ENCODE assay signal across 20 cellular contexts in the genomic region with DNA sequence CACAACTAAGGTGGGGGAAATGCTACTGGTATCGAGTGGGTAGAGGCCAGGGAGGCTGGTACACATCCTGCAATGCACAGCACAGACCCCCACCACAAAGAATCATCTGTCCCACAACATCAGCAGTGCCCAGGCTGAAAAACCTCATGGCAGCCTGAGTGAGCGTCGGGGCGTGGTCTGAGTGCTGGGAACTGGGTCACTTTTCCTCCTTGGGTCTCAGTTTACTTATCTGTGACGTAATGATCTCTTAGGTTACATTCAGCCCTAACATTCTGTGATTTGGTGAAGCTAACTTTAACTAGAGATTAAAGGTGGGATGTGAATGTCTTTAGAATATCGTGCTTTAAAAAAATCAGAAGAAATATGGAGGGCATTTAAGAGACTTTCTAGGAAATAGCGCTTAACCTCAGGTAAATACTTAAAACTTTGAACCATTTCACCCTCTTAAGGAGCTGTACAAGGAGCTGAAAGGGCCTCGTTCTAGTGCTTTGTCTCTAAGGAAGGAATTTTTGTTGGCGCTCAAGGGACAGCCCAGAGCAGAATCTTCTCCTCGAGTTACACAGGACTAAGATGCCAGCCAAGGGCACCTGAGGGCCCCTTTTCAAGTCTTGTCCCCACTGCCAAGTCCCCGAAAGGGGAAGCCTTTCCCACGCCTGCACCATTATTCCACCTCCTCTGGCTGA. TPM values are rescaled to one million over a fixed set of nuclear protein-coding genes. Genes with fewer than 3 reads are reported as not detected.
DNase-seq lines count a peak whose midpoint lies in the region; ATAC-seq, FAIRE-seq and TF ChIP-seq lines count a peak whose summit lies in the region.
"Had no signal": no experiment of that assay in that cellular context is flagged by ENCODE, and none has a peak within 500 bp of the region (broad histone marks: within the 10 kb centered on the region; RNA-seq: fewer than 3 reads in every experiment).

No MANE protein-coding gene starts in this region.

- H3K9me3 ChIP-seq in HepG2 (ENCODE audit: low read length) = no peaks in the 10 kb centered on the region
- no peaks in the 10 kb centered on the region for H3K9me3 ChIP-seq in right lobe of liver
- no peaks in the 10 kb centered on the region for H3K9me3 ChIP-seq in lower lobe of right lung
- no peaks in the 10 kb centered on the region for H3K9me3 ChIP-seq in sigmoid colon
- H3K9me3 ChIP-seq: A549 had no signal

- TF ChIP-seq RAD21 in HepG2 (CRISPR knock-in tag; IDR thresholded peaks at IDR 0.05) = no peak

- CTCF ChIA-PET in HepG2 (lab: Yijun Ruan, JAX; ENCODE audit: low intra/inter-chr PET ratio, low total read pairs) (no interaction called here), GM10248 (lab: Yijun Ruan, JAX) (interaction anchor here (1.5 kb wide), 1 partner anchor 58 kb away, joined by 3 read pairs; no protein-coding TSS in a partner anchor)

- TF ChIP-seq POLR2A in HepG2 (IDR thresholded peaks at IDR 0.05; ENCODE audit: insufficient read depth in 1 of 2, low read depth in 2 of 2, low read length in 2 of 2) (no peak), right lobe of liver (IDR thresholded peaks at IDR 0.05) (no peak), sigmoid colon (IDR thresholded peaks at IDR 0.05) (no peak)

- FAIRE-seq in HepG2 (lab: Jason Lieb, UNC) = no peak
- FAIRE-seq: A549, HTR-8/SVneo had no signal

- H3K4me1 ChIP-seq in HepG2 (ENCODE audit: insufficient read depth, low read length) (peaks cover 8% of the 10 kb centered on the region; the same call in 1 of the 2 replicates), right lobe of liver (peaks cover 0 to 6% (median 0%) of the 10 kb centered on the region in 4 donors), lower lobe of right lung (no peaks in the 10 kb centered on the region), sigmoid colon (no peaks in the 10 kb centered on the region)

- POLR2A ChIA-PET in HepG2 (lab: Yijun Ruan, JAX) (no interaction called here), GM10248 (lab: Yijun Ruan, JAX) (no interaction called here)

- no peaks in the 10 kb centered on the region for H4K20me1 ChIP-seq in HepG2 (ENCODE audit: insufficient read depth, low read length)

- in situ Hi-C loops in HepG2 (cut with HindIII; ENCODE audit: extremely low pct_ligation_motif_present, low pct_unique_long_range_greater_than_20kb) = no loop called here

- no peak overlapping the region for H3K27ac ChIP-seq in HepG2 (ENCODE audit: extremely low read length, insufficient read depth, low read length)
- no peak overlapping the region for H3K27ac ChIP-seq in right lobe of liver
- no peak overlapping the region for H3K27ac ChIP-seq in lower lobe of right lung
- no peak overlapping the region for H3K27ac ChIP-seq in sigmoid colon
- H3K27ac ChIP-seq: 22Rv1, A549, C4-2B had no signal

- intact Hi-C loops in HepG2 (cut with micrococcal nuclease; ENCODE audit: unreplicated experiment) = no loop called here
- intact Hi-C loops in right lobe of liver (cut with DNase I) = no loop called here
- intact Hi-C loops in lower lobe of right lung (cut with DNase I) = no loop called here
- intact Hi-C loops in sigmoid colon (cut with DNase I) = no loop called here

- no peaks in the 10 kb centered on the region for H3K79me2 ChIP-seq in HepG2 (ENCODE audit: insufficient read depth, low read length)

- H3K27me3 ChIP-seq in HepG2 (ENCODE audit: control insufficient read depth in 1 of 2, insufficient read depth in 2 of 2, low read length in 2 of 2) = peaks cover 2 to 23% of the 10 kb centered on the region in 2 experiments
- no peaks in the 10 kb centered on the region for H3K27me3 ChIP-seq in right lobe of liver
- H3K27me3 ChIP-seq in lower lobe of right lung (ENCODE audit: low read depth) = peaks cover 16% of the 10 kb centered on the region
- H3K27me3 ChIP-seq in sigmoid colon = no peaks in the 10 kb centered on the region

- no peak overlapping the region for H3K9ac ChIP-seq in HepG2 (ENCODE audit: insufficient read depth, low read depth, low read length)

- no peak for ATAC-seq in HepG2
- no peak for ATAC-seq in right lobe of liver
- ATAC-seq in lower lobe of right lung = peak; percentile 75 to 89
- no peak for ATAC-seq in HG03520 (IDR thresholded peaks at IDR 0.05; ENCODE audit: unreplicated experiment)
- ATAC-seq: A549, HCT116 had no signal

- no peaks in the 10 kb centered on the region for H3K36me3 ChIP-seq in HepG2 (replicated peaks in 1 of 2; ENCODE audit: control insufficient read depth in 1 of 2, insufficient read depth in 2 of 2, low read length in 2 of 2)
- H3K36me3 ChIP-seq in right lobe of liver = no peaks in the 10 kb centered on the region
- H3K36me3 ChIP-seq in lower lobe of right lung = no peaks in the 10 kb centered on the region
- no peaks in the 10 kb centered on the region for H3K36me3 ChIP-seq in sigmoid colon

- H2AFZ ChIP-seq in HepG2 (ENCODE audit: low read length) = no peak overlapping the region

- TF ChIP-seq CTCF in HepG2 (CRISPR knock-in tag; IDR thresholded peaks at IDR 0.05) = no peak
- TF ChIP-seq CTCF in right lobe of liver (IDR thresholded peaks at IDR 0.05) = no peak
- no peak for TF ChIP-seq CTCF in lower lobe of right lung (IDR thresholded peaks at IDR 0.05)
- TF ChIP-seq CTCF in sigmoid colon (IDR thresholded peaks at IDR 0.05) = no peak
- no peak for TF ChIP-seq CTCF in GM10248 (IDR thresholded peaks at IDR 0.05; ENCODE audit: control extremely low read depth, extremely low read depth, low read depth, missing control alignments)

- no peak for DNase-seq in HepG2 (ENCODE audit: low spot score)
- no peak for DNase-seq in right lobe of liver
- no peak for DNase-seq in lower lobe of right lung
- peak; percentile 30 for DNase-seq in sigmoid colon
- DNase-seq in GM10248 (ENCODE audit: extremely low spot score) = no peak
- DNase-seq in stimulated activated CD4-positive, alpha-beta T cell treated with anti-CD3 and anti-CD28 coated beads, Interleukin-2, amount 100 ng/mL, for 48 hours = no peak
- DNase-seq: AML-193; CD4-positive, alpha-beta memory T cell; DMS153; DMS79; GDM1; GOT3; H7; HFFc6 had no signal

- 27% methylated on average over 10 of the region's 12 CpGs for WGBS in HepG2 (ENCODE audit: low lambda C conversion rate)
- 66% methylated on average over 8 of the region's 12 CpGs for WGBS in right lobe of liver (ENCODE audit: insufficient coverage, low coverage, low lambda C conversion rate, missing lambda C conversion rate)
- 90 to 91% methylated on average over 12 of the region's 12 CpGs for WGBS in sigmoid colon, 2 donors

- BruUV-seq in HepG2 (replicated peaks; lab: Mats Ljungman, UMichigan) = no TSS peak

- H3K4me2 ChIP-seq in HepG2 (ENCODE audit: low read depth, low read length) = no peak overlapping the region
- H3K4me2 ChIP-seq: A549 had no signal

- TF ChIP-seq EP300 in HepG2 (IDR thresholded peaks at IDR 0.05; ENCODE audit: low read depth in 2 of 2, low read length in 2 of 2) (no peak), HepG2 (CRISPR knock-in tag; IDR thresholded peaks at IDR 0.05; ENCODE audit: borderline replicate concordance) (no peak), sigmoid colon (IDR thresholded peaks at IDR 0.05) (no peak)

- H3K4me3 ChIP-seq in HepG2 (replicated peaks in 1 of 3; ENCODE audit: insufficient read depth in 1 of 3, low read depth in 2 of 3, low read length in 3 of 3) (no peak overlapping the region), right lobe of liver (no peak overlapping the region), lower lobe of right lung (no peak overlapping the region), sigmoid colon (no peak overlapping the region)
- H3K4me3 ChIP-seq: A549 had no signal

TF ChIP-seq in HepG2, 621 proteins besides CTCF, POLR2A, EP300 and RAD21:
- TF ChIP-seq, protein P1, sequence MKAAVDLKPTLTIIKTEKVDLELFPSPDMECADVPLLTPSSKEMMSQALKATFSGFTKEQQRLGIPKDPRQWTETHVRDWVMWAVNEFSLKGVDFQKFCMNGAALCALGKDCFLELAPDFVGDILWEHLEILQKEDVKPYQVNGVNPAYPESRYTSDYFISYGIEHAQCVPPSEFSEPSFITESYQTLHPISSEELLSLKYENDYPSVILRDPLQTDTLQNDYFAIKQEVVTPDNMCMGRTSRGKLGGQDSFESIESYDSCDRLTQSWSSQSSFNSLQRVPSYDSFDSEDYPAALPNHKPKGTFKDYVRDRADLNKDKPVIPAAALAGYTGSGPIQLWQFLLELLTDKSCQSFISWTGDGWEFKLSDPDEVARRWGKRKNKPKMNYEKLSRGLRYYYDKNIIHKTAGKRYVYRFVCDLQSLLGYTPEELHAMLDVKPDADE (CRISPR knock-in tag; IDR thresholded peaks at IDR 0.05) = no peak
- TF ChIP-seq CREB1 (IDR thresholded peaks at IDR 0.05) = peak; percentile 71
- TF ChIP-seq CREB1 (CRISPR knock-in tag; IDR thresholded peaks at IDR 0.05) = no peak
- peak; percentile 27; the same call in 1 of the 2 replicates for TF ChIP-seq ATF7 (IDR thresholded peaks at IDR 0.05)
- no peak for TF ChIP-seq ATF7 (CRISPR knock-in tag; IDR thresholded peaks at IDR 0.05)

RNA-seq across cellular contexts. Expression of gene TRIM2, which starts 18.1 kb away (rescaled TPM):
- total RNA-seq in HepG2 (2016; rRNA removed; fragmentation: Illumina TruSeq; extraction: Trizol) = 4.2 and 7.0 TPM in 2 replicates
- 1.8 and 2.6 TPM in 2 replicates for total RNA-seq in HepG2 (2016; cell fraction: cytosol; rRNA removed; fragmentation: Illumina TruSeq; extraction: Trizol; ENCODE audit: low read depth)
- 3.7 and 4.1 TPM in 2 replicates for total RNA-seq in HepG2 (2016; cell fraction: insoluble cytoplasmic fraction; rRNA removed; fragmentation: Illumina TruSeq; extraction: Trizol)
- total RNA-seq in HepG2 (2016; cell fraction: membrane; rRNA removed; fragmentation: Illumina TruSeq; extraction: Trizol) = 1.2 and 1.3 TPM in 2 replicates
- total RNA-seq in HepG2 (2016; cell fraction: nucleus; rRNA removed; fragmentation: Illumina TruSeq; extraction: Trizol) = 5.2 and 6.5 TPM in 2 replicates
- 2.1 and 2.9 TPM in 2 replicates for polyA plus RNA-seq in HepG2 (2011; rRNA removed)
- polyA plus RNA-seq in HepG2 (2011; cell fraction: cytosol; rRNA removed) = 2.1 and 2.4 TPM in 2 replicates
- polyA plus RNA-seq in HepG2 (2011; cell fraction: nucleus; rRNA removed) = 2.8 and 4.0 TPM in 2 replicates
- polyA plus RNA-seq in HepG2 (2012) = 1.9 and 2.8 TPM in 2 replicates
- polyA plus RNA-seq in HepG2 (2016; cell fraction: cytosol; fragmentation: Illumina TruSeq; extraction: Trizol; ENCODE audit: low read depth) = 0.27 and 0.29 TPM in 2 replicates
- 2.8 and 2.9 TPM in 2 replicates for polyA plus RNA-seq in HepG2 (2016; cell fraction: insoluble cytoplasmic fraction; fragmentation: Illumina TruSeq; extraction: Trizol; ENCODE audit: low read depth)
- 0.50 and 0.55 TPM in 2 replicates for polyA plus RNA-seq in HepG2 (2016; cell fraction: membrane; fragmentation: Illumina TruSeq; extraction: Trizol; ENCODE audit: low read depth)
- polyA plus RNA-seq in HepG2 (2016; cell fraction: nucleus; fragmentation: Illumina TruSeq; extraction: Trizol; ENCODE audit: insufficient read depth, low read depth) = 2.9 and 3.5 TPM in 2 replicates
- 10.3 and 18.9 TPM in 2 replicates for polyA minus RNA-seq in HepG2 (2011; rRNA and poly(A)+ RNA removed; ENCODE audit: low replicate concordance)
- polyA minus RNA-seq in HepG2 (2011; cell fraction: cytosol; rRNA and poly(A)+ RNA removed) = 4.3 and 6.3 TPM in 2 replicates
- polyA minus RNA-seq in HepG2 (2011; cell fraction: nucleus; rRNA and poly(A)+ RNA removed) = 10.4 and 12.2 TPM in 2 replicates
- 10 to 100 TPM in 3 of 6 experiments, 1 to 10 TPM in 3; 8.9 to 17.5 (median 10.0) TPM for total RNA-seq in right lobe of liver
- total RNA-seq in lower lobe of right lung = 32.6 TPM
- total RNA-seq in sigmoid colon = 10 to 100 TPM; 31.6 to 51.7 (median 34.7) TPM
- polyA plus RNA-seq in sigmoid colon = 10 to 100 TPM; 19.8 to 26.8 (median 25.5) TPM

Comparison
In these comparisons a context has a peak if more than half of its experiments do, and no peak if none do; other contexts are left out.
1. ATAC-seq: peak in lower lobe of right lung (2 of 2); none in HepG2 (single experiment), right lobe of liver (0 of 4) and HG03520 (single experiment).